1 cellular context compared by ENCODE assay signal in the genomic region with DNA sequence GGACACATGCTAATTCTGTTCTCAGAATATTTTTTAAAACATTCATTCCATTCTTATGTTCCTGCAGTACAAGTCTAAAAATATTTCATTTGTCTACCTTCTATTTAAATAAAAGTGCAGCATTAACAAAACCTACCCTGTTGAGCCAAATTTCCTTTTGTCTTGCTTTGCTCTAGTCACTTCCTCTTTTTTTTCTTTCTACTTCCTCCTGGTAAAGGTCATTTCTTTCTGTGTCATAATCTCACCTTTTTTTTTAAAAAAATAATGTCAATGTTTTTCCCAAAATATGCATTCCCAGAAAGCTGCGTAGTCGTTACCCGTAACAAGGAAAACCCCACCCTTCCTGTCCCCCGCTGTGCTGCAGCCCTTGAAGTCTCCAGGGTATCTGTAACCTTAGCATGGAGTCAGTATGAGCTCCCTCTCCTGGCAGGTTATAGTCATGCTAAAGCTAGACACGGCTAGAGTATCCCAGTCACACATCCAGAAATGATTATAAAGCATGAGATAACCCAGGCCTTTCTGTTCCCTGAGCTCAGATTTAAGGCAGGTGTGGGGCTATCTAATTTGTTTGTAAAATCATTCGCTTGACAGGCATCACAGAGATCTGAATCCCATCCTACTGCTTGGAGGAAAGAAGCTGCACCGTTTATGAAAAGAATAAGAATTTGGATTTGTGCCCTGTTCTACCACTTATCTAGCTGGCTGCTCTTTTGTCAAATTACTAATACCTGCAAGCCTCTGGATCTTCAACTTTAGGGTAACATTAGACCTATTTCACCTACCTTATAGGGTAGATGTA.
TF ChIP-seq lines count a peak whose summit lies in the region.

No MANE protein-coding gene starts in this region.

TF ChIP-seq in Ishikawa, 13 proteins besides CTCF, POLR2A, EP300 and RAD21 (continued from another document):
- TF ChIP-seq, protein P1, sequence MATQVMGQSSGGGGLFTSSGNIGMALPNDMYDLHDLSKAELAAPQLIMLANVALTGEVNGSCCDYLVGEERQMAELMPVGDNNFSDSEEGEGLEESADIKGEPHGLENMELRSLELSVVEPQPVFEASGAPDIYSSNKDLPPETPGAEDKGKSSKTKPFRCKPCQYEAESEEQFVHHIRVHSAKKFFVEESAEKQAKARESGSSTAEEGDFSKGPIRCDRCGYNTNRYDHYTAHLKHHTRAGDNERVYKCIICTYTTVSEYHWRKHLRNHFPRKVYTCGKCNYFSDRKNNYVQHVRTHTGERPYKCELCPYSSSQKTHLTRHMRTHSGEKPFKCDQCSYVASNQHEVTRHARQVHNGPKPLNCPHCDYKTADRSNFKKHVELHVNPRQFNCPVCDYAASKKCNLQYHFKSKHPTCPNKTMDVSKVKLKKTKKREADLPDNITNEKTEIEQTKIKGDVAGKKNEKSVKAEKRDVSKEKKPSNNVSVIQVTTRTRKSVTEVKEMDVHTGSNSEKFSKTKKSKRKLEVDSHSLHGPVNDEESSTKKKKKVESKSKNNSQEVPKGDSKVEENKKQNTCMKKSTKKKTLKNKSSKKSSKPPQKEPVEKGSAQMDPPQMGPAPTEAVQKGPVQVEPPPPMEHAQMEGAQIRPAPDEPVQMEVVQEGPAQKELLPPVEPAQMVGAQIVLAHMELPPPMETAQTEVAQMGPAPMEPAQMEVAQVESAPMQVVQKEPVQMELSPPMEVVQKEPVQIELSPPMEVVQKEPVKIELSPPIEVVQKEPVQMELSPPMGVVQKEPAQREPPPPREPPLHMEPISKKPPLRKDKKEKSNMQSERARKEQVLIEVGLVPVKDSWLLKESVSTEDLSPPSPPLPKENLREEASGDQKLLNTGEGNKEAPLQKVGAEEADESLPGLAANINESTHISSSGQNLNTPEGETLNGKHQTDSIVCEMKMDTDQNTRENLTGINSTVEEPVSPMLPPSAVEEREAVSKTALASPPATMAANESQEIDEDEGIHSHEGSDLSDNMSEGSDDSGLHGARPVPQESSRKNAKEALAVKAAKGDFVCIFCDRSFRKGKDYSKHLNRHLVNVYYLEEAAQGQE (IDR thresholded peaks at IDR 0.05; ENCODE audit: low read depth) = no peak
- TF ChIP-seq YY1 (IDR thresholded peaks at IDR 0.05; ENCODE audit: low read depth) (0 out of 2 replicates have a peak, but pooled peaks have one; percentile 19), FOXM1 (IDR thresholded peaks at IDR 0.05; ENCODE audit: borderline replicate concordance, low read depth) (peak; percentile 57; the same call in 1 of the 2 replicates), TAF1 (IDR thresholded peaks at IDR 0.05; ENCODE audit: low read depth) (no peak), CREB1 (IDR thresholded peaks at IDR 0.05; ENCODE audit: low read depth) (no peak), NFIC (IDR thresholded peaks at IDR 0.05) (0 out of 2 replicates have a peak, but pooled peaks have one; percentile 9)
- TF ChIP-seq, protein P2, sequence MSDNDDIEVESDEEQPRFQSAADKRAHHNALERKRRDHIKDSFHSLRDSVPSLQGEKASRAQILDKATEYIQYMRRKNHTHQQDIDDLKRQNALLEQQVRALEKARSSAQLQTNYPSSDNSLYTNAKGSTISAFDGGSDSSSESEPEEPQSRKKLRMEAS (IDR thresholded peaks at IDR 0.05) = peak; percentile 37; the same call in 1 of the 2 replicates
